ENCODE assay signal across 1 cellular context in the genomic region with DNA sequence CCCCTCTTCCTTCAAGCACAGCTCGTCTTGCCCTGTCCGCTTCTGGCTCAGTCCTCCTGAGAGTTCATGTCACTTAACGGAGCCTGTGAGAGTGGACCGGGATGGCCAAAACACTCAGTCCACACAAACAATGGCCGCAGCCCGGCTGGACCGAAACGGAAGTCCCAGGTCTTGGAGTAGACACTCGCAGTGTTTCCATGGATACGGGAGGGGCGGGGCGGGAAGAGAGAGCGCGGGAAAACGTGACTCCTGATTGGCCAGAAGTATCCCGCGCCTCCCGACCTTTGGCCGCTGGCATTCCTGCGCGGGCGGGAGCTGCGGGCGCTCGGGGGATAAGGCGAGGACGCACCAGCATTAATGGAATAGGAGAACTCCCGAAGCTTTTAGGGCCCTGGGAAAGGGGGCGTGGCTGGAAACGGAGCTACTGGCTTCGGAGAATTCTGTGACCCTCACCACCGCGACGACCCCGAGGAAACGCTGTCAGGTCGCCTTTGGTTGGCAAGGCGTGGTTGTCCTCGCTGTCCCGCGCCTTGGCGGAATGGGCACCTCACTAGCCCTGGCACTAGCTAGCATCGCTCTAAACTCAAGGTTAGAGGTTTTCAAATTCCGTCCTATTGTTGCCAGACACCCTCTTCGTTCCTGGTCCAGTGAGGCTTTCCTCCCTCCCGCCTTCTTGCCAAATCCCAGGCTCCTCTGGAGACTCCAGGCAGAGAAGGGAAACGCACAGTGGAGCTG.
TF ChIP-seq lines count a peak whose summit lies in the region.

A gene with protein sequence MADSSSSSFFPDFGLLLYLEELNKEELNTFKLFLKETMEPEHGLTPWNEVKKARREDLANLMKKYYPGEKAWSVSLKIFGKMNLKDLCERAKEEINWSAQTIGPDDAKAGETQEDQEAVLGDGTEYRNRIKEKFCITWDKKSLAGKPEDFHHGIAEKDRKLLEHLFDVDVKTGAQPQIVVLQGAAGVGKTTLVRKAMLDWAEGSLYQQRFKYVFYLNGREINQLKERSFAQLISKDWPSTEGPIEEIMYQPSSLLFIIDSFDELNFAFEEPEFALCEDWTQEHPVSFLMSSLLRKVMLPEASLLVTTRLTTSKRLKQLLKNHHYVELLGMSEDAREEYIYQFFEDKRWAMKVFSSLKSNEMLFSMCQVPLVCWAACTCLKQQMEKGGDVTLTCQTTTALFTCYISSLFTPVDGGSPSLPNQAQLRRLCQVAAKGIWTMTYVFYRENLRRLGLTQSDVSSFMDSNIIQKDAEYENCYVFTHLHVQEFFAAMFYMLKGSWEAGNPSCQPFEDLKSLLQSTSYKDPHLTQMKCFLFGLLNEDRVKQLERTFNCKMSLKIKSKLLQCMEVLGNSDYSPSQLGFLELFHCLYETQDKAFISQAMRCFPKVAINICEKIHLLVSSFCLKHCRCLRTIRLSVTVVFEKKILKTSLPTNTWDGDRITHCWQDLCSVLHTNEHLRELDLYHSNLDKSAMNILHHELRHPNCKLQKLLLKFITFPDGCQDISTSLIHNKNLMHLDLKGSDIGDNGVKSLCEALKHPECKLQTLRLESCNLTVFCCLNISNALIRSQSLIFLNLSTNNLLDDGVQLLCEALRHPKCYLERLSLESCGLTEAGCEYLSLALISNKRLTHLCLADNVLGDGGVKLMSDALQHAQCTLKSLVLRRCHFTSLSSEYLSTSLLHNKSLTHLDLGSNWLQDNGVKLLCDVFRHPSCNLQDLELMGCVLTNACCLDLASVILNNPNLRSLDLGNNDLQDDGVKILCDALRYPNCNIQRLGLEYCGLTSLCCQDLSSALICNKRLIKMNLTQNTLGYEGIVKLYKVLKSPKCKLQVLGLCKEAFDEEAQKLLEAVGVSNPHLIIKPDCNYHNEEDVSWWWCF (plus strand): TSS at position 297 of the 735 bp plus-strand sequence. CDS start 18,108 bp downstream, outside the sequence.
A gene (minus strand): TSS at position 164 of the 735 bp plus-strand sequence. CDS start 17,511 bp downstream, outside the sequence.

TF ChIP-seq in HepG2, 621 proteins besides CTCF, POLR2A, EP300 and RAD21 (continued from another document and continues in another):
- TF ChIP-seq, protein P1, sequence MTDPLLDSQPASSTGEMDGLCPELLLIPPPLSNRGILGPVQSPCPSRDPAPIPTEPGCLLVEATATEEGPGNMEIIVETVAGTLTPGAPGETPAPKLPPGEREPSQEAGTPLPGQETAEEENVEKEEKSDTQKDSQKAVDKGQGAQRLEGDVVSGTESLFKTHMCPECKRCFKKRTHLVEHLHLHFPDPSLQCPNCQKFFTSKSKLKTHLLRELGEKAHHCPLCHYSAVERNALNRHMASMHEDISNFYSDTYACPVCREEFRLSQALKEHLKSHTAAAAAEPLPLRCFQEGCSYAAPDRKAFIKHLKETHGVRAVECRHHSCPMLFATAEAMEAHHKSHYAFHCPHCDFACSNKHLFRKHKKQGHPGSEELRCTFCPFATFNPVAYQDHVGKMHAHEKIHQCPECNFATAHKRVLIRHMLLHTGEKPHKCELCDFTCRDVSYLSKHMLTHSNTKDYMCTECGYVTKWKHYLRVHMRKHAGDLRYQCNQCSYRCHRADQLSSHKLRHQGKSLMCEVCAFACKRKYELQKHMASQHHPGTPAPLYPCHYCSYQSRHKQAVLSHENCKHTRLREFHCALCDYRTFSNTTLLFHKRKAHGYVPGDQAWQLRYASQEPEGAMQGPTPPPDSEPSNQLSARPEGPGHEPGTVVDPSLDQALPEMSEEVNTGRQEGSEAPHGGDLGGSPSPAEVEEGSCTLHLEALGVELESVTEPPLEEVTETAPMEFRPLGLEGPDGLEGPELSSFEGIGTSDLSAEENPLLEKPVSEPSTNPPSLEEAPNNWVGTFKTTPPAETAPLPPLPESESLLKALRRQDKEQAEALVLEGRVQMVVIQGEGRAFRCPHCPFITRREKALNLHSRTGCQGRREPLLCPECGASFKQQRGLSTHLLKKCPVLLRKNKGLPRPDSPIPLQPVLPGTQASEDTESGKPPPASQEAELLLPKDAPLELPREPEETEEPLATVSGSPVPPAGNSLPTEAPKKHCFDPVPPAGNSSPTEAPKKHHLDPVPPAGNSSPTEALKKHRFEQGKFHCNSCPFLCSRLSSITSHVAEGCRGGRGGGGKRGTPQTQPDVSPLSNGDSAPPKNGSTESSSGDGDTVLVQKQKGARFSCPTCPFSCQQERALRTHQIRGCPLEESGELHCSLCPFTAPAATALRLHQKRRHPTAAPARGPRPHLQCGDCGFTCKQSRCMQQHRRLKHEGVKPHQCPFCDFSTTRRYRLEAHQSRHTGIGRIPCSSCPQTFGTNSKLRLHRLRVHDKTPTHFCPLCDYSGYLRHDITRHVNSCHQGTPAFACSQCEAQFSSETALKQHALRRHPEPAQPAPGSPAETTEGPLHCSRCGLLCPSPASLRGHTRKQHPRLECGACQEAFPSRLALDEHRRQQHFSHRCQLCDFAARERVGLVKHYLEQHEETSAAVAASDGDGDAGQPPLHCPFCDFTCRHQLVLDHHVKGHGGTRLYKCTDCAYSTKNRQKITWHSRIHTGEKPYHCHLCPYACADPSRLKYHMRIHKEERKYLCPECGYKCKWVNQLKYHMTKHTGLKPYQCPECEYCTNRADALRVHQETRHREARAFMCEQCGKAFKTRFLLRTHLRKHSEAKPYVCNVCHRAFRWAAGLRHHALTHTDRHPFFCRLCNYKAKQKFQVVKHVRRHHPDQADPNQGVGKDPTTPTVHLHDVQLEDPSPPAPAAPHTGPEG (CRISPR knock-in tag; IDR thresholded peaks at IDR 0.05) = 0 out of 2 replicates have a peak, but pooled peaks have one; percentile 55
- no peak for TF ChIP-seq ZNF607 (CRISPR knock-in tag; IDR thresholded peaks at IDR 0.05; ENCODE audit: borderline replicate concordance)
- TF ChIP-seq RFX3 (CRISPR knock-in tag; IDR thresholded peaks at IDR 0.05) = peak; percentile 83
- no peak for TF ChIP-seq SOX6 (IDR thresholded peaks at IDR 0.05)
- TF ChIP-seq SOX6 (CRISPR knock-in tag; IDR thresholded peaks at IDR 0.05) = peak; percentile 20; the same call in 1 of the 2 replicates
- TF ChIP-seq, protein P2, sequence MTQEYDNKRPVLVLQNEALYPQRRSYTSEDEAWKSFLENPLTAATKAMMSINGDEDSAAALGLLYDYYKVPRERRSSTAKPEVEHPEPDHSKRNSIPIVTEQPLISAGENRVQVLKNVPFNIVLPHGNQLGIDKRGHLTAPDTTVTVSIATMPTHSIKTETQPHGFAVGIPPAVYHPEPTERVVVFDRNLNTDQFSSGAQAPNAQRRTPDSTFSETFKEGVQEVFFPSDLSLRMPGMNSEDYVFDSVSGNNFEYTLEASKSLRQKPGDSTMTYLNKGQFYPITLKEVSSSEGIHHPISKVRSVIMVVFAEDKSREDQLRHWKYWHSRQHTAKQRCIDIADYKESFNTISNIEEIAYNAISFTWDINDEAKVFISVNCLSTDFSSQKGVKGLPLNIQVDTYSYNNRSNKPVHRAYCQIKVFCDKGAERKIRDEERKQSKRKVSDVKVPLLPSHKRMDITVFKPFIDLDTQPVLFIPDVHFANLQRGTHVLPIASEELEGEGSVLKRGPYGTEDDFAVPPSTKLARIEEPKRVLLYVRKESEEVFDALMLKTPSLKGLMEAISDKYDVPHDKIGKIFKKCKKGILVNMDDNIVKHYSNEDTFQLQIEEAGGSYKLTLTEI (CRISPR knock-in tag; conservative IDR thresholded peaks at IDR 0.05) = no peak
- TF ChIP-seq RCOR2 (CRISPR knock-in tag; IDR thresholded peaks at IDR 0.05) = no peak
- TF ChIP-seq, protein P3, sequence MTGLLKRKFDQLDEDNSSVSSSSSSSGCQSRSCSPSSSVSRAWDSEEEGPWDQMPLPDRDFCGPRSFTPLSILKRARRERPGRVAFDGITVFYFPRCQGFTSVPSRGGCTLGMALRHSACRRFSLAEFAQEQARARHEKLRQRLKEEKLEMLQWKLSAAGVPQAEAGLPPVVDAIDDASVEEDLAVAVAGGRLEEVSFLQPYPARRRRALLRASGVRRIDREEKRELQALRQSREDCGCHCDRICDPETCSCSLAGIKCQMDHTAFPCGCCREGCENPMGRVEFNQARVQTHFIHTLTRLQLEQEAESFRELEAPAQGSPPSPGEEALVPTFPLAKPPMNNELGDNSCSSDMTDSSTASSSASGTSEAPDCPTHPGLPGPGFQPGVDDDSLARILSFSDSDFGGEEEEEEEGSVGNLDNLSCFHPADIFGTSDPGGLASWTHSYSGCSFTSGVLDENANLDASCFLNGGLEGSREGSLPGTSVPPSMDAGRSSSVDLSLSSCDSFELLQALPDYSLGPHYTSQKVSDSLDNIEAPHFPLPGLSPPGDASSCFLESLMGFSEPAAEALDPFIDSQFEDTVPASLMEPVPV (CRISPR knock-in tag; IDR thresholded peaks at IDR 0.05) = peak; percentile 52; the same call in 1 of the 2 replicates
- TF ChIP-seq, protein P4, sequence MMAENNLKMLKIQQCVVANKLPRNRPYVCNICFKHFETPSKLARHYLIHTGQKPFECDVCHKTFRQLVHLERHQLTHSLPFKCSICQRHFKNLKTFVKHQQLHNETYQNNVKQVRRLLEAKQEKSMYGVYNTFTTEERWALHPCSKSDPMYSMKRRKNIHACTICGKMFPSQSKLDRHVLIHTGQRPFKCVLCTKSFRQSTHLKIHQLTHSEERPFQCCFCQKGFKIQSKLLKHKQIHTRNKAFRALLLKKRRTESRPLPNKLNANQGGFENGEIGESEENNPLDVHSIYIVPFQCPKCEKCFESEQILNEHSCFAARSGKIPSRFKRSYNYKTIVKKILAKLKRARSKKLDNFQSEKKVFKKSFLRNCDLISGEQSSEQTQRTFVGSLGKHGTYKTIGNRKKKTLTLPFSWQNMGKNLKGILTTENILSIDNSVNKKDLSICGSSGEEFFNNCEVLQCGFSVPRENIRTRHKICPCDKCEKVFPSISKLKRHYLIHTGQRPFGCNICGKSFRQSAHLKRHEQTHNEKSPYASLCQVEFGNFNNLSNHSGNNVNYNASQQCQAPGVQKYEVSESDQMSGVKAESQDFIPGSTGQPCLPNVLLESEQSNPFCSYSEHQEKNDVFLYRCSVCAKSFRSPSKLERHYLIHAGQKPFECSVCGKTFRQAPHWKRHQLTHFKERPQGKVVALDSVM (CRISPR knock-in tag; IDR thresholded peaks at IDR 0.05) = no peak
- TF ChIP-seq, protein P5, sequence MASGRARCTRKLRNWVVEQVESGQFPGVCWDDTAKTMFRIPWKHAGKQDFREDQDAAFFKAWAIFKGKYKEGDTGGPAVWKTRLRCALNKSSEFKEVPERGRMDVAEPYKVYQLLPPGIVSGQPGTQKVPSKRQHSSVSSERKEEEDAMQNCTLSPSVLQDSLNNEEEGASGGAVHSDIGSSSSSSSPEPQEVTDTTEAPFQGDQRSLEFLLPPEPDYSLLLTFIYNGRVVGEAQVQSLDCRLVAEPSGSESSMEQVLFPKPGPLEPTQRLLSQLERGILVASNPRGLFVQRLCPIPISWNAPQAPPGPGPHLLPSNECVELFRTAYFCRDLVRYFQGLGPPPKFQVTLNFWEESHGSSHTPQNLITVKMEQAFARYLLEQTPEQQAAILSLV (CRISPR knock-in tag; IDR thresholded peaks at IDR 0.05; ENCODE audit: borderline replicate concordance) = no peak
- TF ChIP-seq MLLT10 (CRISPR knock-in tag; IDR thresholded peaks at IDR 0.05) = no peak
- TF ChIP-seq HDAC6 (IDR thresholded peaks at IDR 0.05; ENCODE audit: low read depth, low read length) = no peak
- TF ChIP-seq ZFP41 (CRISPR knock-in tag; IDR thresholded peaks at IDR 0.05; ENCODE audit: borderline replicate concordance) = no peak; the same call in 1 of the 2 replicates
- peak; percentile 40; the same call in 1 of the 2 replicates for TF ChIP-seq GABPA (IDR thresholded peaks at IDR 0.05; ENCODE audit: low read depth, low read length)
- TF ChIP-seq GABPA (CRISPR knock-in tag; IDR thresholded peaks at IDR 0.05; ENCODE audit: low read depth) = peak; percentile 87
- no peak for TF ChIP-seq ZNF780A (CRISPR knock-in tag; IDR thresholded peaks at IDR 0.05)
- TF ChIP-seq SSRP1 (CRISPR knock-in tag; IDR thresholded peaks at IDR 0.05) = no peak
- TF ChIP-seq, protein P6, sequence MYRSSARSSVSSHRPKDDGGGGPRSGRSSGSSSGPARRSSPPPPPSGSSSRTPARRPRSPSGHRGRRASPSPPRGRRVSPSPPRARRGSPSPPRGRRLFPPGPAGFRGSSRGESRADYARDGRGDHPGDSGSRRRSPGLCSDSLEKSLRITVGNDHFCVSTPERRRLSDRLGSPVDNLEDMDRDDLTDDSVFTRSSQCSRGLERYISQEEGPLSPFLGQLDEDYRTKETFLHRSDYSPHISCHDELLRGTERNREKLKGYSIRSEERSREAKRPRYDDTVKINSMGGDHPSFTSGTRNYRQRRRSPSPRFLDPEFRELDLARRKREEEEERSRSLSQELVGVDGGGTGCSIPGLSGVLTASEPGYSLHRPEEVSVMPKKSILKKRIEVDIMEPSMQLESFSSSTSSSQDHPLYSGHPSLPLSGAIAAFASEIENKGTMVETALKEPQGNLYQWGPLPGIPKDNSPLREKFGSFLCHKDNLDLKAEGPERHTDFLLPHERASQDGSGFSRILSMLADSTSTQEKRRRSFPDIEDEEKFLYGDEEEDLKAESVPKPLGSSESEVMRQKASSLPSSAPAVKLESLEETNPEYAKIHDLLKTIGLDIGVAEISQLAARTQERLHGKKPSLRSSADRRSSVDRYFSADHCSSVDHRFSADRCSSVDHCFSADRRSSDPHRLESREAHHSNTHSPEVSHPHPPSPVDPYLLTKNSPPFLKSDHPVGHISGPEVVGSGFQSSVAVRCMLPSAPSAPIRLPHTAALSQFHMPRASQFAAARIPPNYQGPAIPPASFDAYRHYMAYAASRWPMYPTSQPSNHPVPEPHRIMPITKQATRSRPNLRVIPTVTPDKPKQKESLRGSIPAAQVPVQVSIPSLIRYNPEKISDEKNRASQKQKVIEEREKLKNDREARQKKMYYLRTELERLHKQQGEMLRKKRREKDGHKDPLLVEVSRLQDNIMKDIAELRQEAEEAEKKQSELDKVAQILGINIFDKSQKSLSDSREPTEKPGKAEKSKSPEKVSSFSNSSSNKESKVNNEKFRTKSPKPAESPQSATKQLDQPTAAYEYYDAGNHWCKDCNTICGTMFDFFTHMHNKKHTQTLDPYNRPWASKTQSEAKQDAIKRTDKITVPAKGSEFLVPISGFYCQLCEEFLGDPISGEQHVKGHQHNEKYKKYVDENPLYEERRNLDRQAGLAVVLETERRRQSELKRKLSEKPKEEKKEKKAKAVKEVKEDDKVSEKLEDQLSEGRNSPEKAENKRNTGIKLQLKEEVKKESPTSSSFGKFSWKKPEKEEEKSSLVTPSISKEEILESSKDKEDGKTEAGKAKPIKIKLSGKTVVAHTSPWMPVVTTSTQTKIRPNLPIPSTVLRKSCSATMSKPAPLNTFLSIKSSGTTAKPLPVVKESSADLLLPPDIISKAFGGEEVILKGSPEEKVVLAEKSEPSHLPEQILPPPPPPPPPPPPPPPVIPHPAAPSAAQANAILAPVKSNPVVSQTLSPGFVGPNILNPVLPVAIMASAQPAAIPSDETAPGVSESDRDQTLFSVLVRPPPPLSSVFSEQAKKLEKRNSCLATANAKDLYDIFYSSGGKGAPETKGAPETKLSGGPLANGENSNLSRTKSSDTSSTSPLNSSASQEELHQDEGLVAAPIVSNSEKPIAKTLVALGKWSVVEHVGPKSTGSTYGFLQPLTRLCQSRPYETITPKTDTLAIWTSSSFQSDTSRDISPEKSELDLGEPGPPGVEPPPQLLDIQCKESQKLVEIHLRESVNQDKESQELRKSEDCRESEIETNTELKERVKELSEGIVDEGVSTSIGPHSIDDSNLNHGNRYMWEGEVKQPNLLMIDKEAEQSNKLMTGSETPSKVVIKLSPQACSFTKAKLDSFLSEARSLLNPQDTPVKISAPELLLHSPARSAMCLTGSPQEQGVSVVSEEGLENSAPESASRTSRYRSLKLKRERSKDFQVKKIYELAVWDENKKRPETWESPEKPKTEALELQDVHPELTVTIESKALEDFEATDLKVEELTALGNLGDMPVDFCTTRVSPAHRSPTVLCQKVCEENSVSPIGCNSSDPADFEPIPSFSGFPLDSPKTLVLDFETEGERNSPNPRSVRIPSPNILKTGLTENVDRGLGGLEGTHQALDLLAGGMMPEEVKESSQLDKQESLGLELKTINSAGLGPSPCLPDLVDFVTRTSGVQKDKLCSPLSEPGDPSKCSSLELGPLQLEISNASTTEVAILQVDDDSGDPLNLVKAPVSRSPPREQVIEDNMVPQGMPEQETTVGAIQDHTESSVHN (CRISPR knock-in tag; IDR thresholded peaks at IDR 0.05) = no peak
- TF ChIP-seq ZNF3 (CRISPR knock-in tag; IDR thresholded peaks at IDR 0.05) = no peak
- TF ChIP-seq NPAS2 (CRISPR knock-in tag; IDR thresholded peaks at IDR 0.05; ENCODE audit: borderline replicate concordance) = no peak
- TF ChIP-seq TBP (CRISPR knock-in tag; IDR thresholded peaks at IDR 0.05) = no peak
- 0 out of 2 replicates have a peak, but pooled peaks have one; percentile 40 for TF ChIP-seq ZNF816 (CRISPR knock-in tag; IDR thresholded peaks at IDR 0.05; ENCODE audit: borderline replicate concordance)
